In the genomic region with DNA sequence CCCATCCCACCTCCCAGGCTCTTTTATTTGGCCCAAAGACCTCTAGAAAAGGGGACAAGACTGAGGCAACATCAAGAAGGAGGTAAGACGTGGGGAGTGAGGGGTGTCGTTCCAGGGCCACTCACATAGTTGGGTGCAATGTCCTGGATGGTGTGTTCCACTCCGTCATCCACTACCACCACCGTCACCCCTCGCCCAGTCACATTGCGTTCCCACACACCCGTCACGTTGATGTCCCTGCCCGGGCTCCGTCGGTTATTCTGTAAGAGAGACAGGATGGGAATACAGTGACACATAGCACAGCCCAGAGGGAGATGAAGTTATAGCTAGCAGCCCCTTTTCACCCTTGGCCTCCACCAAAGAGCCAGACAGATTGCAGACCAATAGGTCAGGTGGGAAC, we compare ENCODE assay signal across 19 cellular contexts. TPM values are rescaled to one million over a fixed set of nuclear protein-coding genes. Genes with fewer than 3 reads are reported as not detected.
DNase-seq lines count a peak whose midpoint lies in the region; ATAC-seq and TF ChIP-seq lines count a peak whose summit lies in the region.
"Had no signal": no experiment of that assay in that cellular context is flagged by ENCODE, and none has a peak within 500 bp of the region (broad histone marks: within the 10 kb centered on the region; RNA-seq: fewer than 3 reads in every experiment).

No MANE protein-coding gene starts in this region.

- H3K27me3 ChIP-seq in A673 (replicated peaks; ENCODE audit: insufficient read depth, low read depth, low read length, poor library complexity) (no peaks in the 10 kb centered on the region), endodermal cell (ENCODE audit: control insufficient read depth, insufficient read depth, low read length, poor library complexity, severe bottlenecking) (no peaks in the 10 kb centered on the region)
- H3K27me3 ChIP-seq: breast epithelium, hepatocyte, MG63, spleen had no signal

- H3K36me3 ChIP-seq in A673 (ENCODE audit: insufficient read depth, low read length, poor library complexity, severe bottlenecking): peaks cover 3% of the 10 kb centered on the region
- H3K36me3 ChIP-seq in endodermal cell (ENCODE audit: control insufficient read depth, insufficient read depth, low read length): peaks cover 60% of the 10 kb centered on the region
- H3K36me3 ChIP-seq: breast epithelium had no signal

- H3K9me3 ChIP-seq in A673 (ENCODE audit: low read depth, low read length, poor library complexity, severe bottlenecking): no peaks in the 10 kb centered on the region
- H3K9me3 ChIP-seq in endodermal cell (ENCODE audit: control insufficient read depth, low read length): no peaks in the 10 kb centered on the region
- H3K9me3 ChIP-seq: breast epithelium, MG63, spleen had no signal

- no TSS peak for BruUV-seq in A673 (replicated peaks; lab: Mats Ljungman, UMichigan)

- H3K27ac Mint-ChIP-seq in activated naive CD4-positive, alpha-beta T cell treated with anti-CD3 and anti-CD28 coated beads, Interleukin-2, amount 50 U/mL, for 24 hours: peak overlapping the region; percentile 83
- H3K27ac Mint-ChIP-seq in activated T-helper 17 cell treated with anti-CD3 and anti-CD28 coated beads, Interleukin-2, amount 50 U/mL, for 72 hours: peak overlapping the region; percentile 98
- peak overlapping the region in 9 of 10 donors; percentile 66 to 93 (median 81) for H3K27ac Mint-ChIP-seq in naive thymus-derived CD8-positive, alpha-beta T cell
- H3K27ac Mint-ChIP-seq in endodermal cell: no peak overlapping the region

- no peaks in the 10 kb centered on the region for H3K27me3 Mint-ChIP-seq in activated naive CD4-positive, alpha-beta T cell treated with anti-CD3 and anti-CD28 coated beads, Interleukin-2, amount 50 U/mL, for 24 hours
- no peaks in the 10 kb centered on the region for H3K27me3 Mint-ChIP-seq in activated T-helper 17 cell treated with anti-CD3 and anti-CD28 coated beads, Interleukin-2, amount 50 U/mL, for 72 hours
- no peaks in the 10 kb centered on the region for H3K27me3 Mint-ChIP-seq in naive thymus-derived CD8-positive, alpha-beta T cell
- no peaks in the 10 kb centered on the region for H3K27me3 Mint-ChIP-seq in endodermal cell (ENCODE audit: insufficient read depth)

- H3K27ac ChIP-seq in A673 (ENCODE audit: low read depth, low read length, poor library complexity, severe bottlenecking) (no peak overlapping the region), endodermal cell (ENCODE audit: low read depth, low read length) (no peak overlapping the region)
- H3K27ac ChIP-seq: breast epithelium, epithelial cell of prostate, hepatocyte, spleen, VCaP had no signal

- H3K4me1 ChIP-seq in A673 (ENCODE audit: insufficient read depth, low read length, poor library complexity, severe bottlenecking) (peaks cover 11% of the 10 kb centered on the region), endodermal cell (ENCODE audit: control insufficient read depth, insufficient read depth, low read length) (peaks cover 6% of the 10 kb centered on the region)

- WGBS in endodermal cell (ENCODE audit: insufficient coverage in 1 of 2, insufficient read length in 1 of 2), 2 experiments: 96 to 97% methylated on average over 11 of the region's 11 CpGs

- ATAC-seq in activated T-helper 17 cell treated with anti-CD3 and anti-CD28 coated beads, Interleukin-2, amount 50 U/mL, for 72 hours (replicated peaks): no peak
- ATAC-seq in naive thymus-derived CD8-positive, alpha-beta T cell: no peak

- peaks cover 19% of the 10 kb centered on the region for H3K36me3 Mint-ChIP-seq in activated naive CD4-positive, alpha-beta T cell treated with anti-CD3 and anti-CD28 coated beads, Interleukin-2, amount 50 U/mL, for 24 hours
- peaks cover 90% of the 10 kb centered on the region for H3K36me3 Mint-ChIP-seq in activated T-helper 17 cell treated with anti-CD3 and anti-CD28 coated beads, Interleukin-2, amount 50 U/mL, for 72 hours (ENCODE audit: low read depth)
- peaks cover 0 to 70% (median 21%) of the 10 kb centered on the region in 3 donors for H3K36me3 Mint-ChIP-seq in naive thymus-derived CD8-positive, alpha-beta T cell
- H3K36me3 Mint-ChIP-seq in endodermal cell (ENCODE audit: low read depth): peaks cover 38% of the 10 kb centered on the region

- CTCF ChIA-PET in A673 (lab: Charles Lee): no interaction called here

- no peak overlapping the region for H3K4me3 ChIP-seq in A673 (ENCODE audit: low read depth, low read length, poor library complexity, severe bottlenecking)
- H3K4me3 ChIP-seq in endodermal cell (ENCODE audit: low read length): no peak overlapping the region
- H3K4me3 ChIP-seq: breast epithelium, hepatocyte, MG63, spleen had no signal

- H3K9ac ChIP-seq in endodermal cell (ENCODE audit: extremely low read depth, low read length, poor library complexity, severe bottlenecking): no peak overlapping the region

- peaks cover 37% of the 10 kb centered on the region for H3K4me1 Mint-ChIP-seq in activated naive CD4-positive, alpha-beta T cell treated with anti-CD3 and anti-CD28 coated beads, Interleukin-2, amount 50 U/mL, for 24 hours
- H3K4me1 Mint-ChIP-seq in activated T-helper 17 cell treated with anti-CD3 and anti-CD28 coated beads, Interleukin-2, amount 50 U/mL, for 72 hours: peaks cover 27% of the 10 kb centered on the region
- H3K4me1 Mint-ChIP-seq in naive thymus-derived CD8-positive, alpha-beta T cell: peaks cover 28 to 61% (median 43%) of the 10 kb centered on the region in 4 donors
- H3K4me1 Mint-ChIP-seq in endodermal cell: peaks cover 18% of the 10 kb centered on the region

- H3K4me3 Mint-ChIP-seq in activated naive CD4-positive, alpha-beta T cell treated with anti-CD3 and anti-CD28 coated beads, Interleukin-2, amount 50 U/mL, for 24 hours: peak overlapping the region; percentile 44
- peak overlapping the region; percentile 13 for H3K4me3 Mint-ChIP-seq in activated T-helper 17 cell treated with anti-CD3 and anti-CD28 coated beads, Interleukin-2, amount 50 U/mL, for 72 hours
- peak overlapping the region in 9 of 10 donors; percentile 32 to 95 (median 54) for H3K4me3 Mint-ChIP-seq in naive thymus-derived CD8-positive, alpha-beta T cell
- no peak overlapping the region for H3K4me3 Mint-ChIP-seq in endodermal cell

- intact Hi-C loops in A673 (cut with micrococcal nuclease; ENCODE audit: unreplicated experiment): loop anchor here (5.0 kb wide), 2 partner anchors 351 to 496 kb away; no protein-coding TSS in a partner anchor

- DNase-seq in activated naive CD4-positive, alpha-beta T cell (lab: John Stamatoyannopoulos, UW): no peak
- DNase-seq in naive thymus-derived CD8-positive, alpha-beta T cell: no peak
- DNase-seq in A673 (ENCODE audit: low spot score) (no peak), 8988T (no peak), endodermal cell (no peak)
- DNase-seq: foreskin fibroblast, IMR-90, MG63, NCI-H1436 treated with DMSO at 0.1 percent for 48 hours, NCI-H2171 treated with DMSO at 0.1 percent for 48 hours, NCI-H526 treated with DMSO at 0.1 percent for 48 hours, spleen, SW 1271 had no signal

- TF ChIP-seq CTCF in A673 (conservative IDR thresholded peaks at IDR 0.05; ENCODE audit: low read depth, low read length): no peak
- no peak for TF ChIP-seq CTCF in endodermal cell (conservative IDR thresholded peaks at IDR 0.05)

- H3K9me3 Mint-ChIP-seq in activated naive CD4-positive, alpha-beta T cell treated with anti-CD3 and anti-CD28 coated beads, Interleukin-2, amount 50 U/mL, for 24 hours: no peaks in the 10 kb centered on the region
- H3K9me3 Mint-ChIP-seq in activated T-helper 17 cell treated with anti-CD3 and anti-CD28 coated beads, Interleukin-2, amount 50 U/mL, for 72 hours: no peaks in the 10 kb centered on the region
- H3K9me3 Mint-ChIP-seq in naive thymus-derived CD8-positive, alpha-beta T cell: no peaks in the 10 kb centered on the region
- H3K9me3 Mint-ChIP-seq in endodermal cell: no peaks in the 10 kb centered on the region

- POLR2A ChIA-PET in naive thymus-derived CD8-positive, alpha-beta T cell (lab: Charles Lee): interaction anchor here (0.7 to 7.5 kb wide), 5 partner anchors 31 to 514 kb away, joined by 3 to 70 read pairs (median 5); a partner anchor contains a TSS
- POLR2A ChIA-PET in A673 (lab: Charles Lee; ENCODE audit: low non-redundant PET): no interaction called here

RNA-seq across cellular contexts. Expression of a gene that starts 3.8 kb away (rescaled TPM):
- 100 to 1,000 TPM; 101 to 106 TPM for total RNA-seq in activated T-helper 17 cell treated with anti-CD3 and anti-CD28 coated beads, Interleukin-2, amount 50 U/mL, for 72 hours
- 100 to 1,000 TPM; 277 to 296 TPM for total RNA-seq in naive thymus-derived CD8-positive, alpha-beta T cell
- 10 to 100 TPM; 32.6 to 60.6 (median 47.8) TPM for polyA plus RNA-seq in naive thymus-derived CD8-positive, alpha-beta T cell
- total RNA-seq in A673 (2021) (49.0 and 53.2 TPM in 2 replicates), endodermal cell (10 to 100 TPM; 56.5 to 58.6 TPM)
- 27.4 TPM for polyA plus RNA-seq in endodermal cell (2013, experiment 1 of 2)
- polyA plus RNA-seq in endodermal cell (2013, experiment 2 of 2): 21.1 TPM

RNA-seq across cellular contexts. Expression of a gene that starts 4.4 kb away (rescaled TPM):
- total RNA-seq in activated T-helper 17 cell treated with anti-CD3 and anti-CD28 coated beads, Interleukin-2, amount 50 U/mL, for 72 hours: 10 to 100 TPM; 15.3 to 18.6 TPM
- total RNA-seq in naive thymus-derived CD8-positive, alpha-beta T cell: 10 to 100 TPM; 28.8 to 30.3 TPM
- 10 to 100 TPM in 1 of 3 donors, 1 to 10 TPM in 2; 7.5 to 11.6 (median 9.3) TPM for polyA plus RNA-seq in naive thymus-derived CD8-positive, alpha-beta T cell
- total RNA-seq in A673 (2021): 37.8 and 50.3 TPM in 2 replicates
- total RNA-seq in endodermal cell: 10 to 100 TPM; 46.4 to 51.1 TPM
- polyA plus RNA-seq in endodermal cell (2013, experiment 1 of 2): 35.7 TPM
- 37.2 TPM for polyA plus RNA-seq in endodermal cell (2013, experiment 2 of 2)

RNA-seq across cellular contexts. Expression of a gene that starts 28.9 kb away (rescaled TPM):
- total RNA-seq in activated T-helper 17 cell treated with anti-CD3 and anti-CD28 coated beads, Interleukin-2, amount 50 U/mL, for 72 hours: 1 to 10 TPM; 5.1 to 9.6 TPM
- 10 to 100 TPM; 12.1 to 14.4 TPM for total RNA-seq in naive thymus-derived CD8-positive, alpha-beta T cell
- polyA plus RNA-seq in naive thymus-derived CD8-positive, alpha-beta T cell: under 1 TPM; 0.13 to 0.51 (median 0.21) TPM
- total RNA-seq in A673 (2021) (19.4 and 27.2 TPM in 2 replicates), endodermal cell (100 to 1,000 TPM; 228 to 412 TPM)
- 375 TPM for polyA plus RNA-seq in endodermal cell (2013, experiment 1 of 2)
- polyA plus RNA-seq in endodermal cell (2013, experiment 2 of 2): 542 TPM

RNA-seq across cellular contexts. Expression of a gene that starts 49.5 kb away (rescaled TPM):
- total RNA-seq in activated T-helper 17 cell treated with anti-CD3 and anti-CD28 coated beads, Interleukin-2, amount 50 U/mL, for 72 hours: 10 to 100 TPM; 25.0 to 43.9 TPM
- total RNA-seq in naive thymus-derived CD8-positive, alpha-beta T cell: 10 to 100 TPM; 48.0 to 63.0 TPM
- polyA plus RNA-seq in naive thymus-derived CD8-positive, alpha-beta T cell: 1 to 10 TPM; 2.3 to 3.1 (median 2.3) TPM
- total RNA-seq in A673 (2021) (33.5 and 43.6 TPM in 2 replicates), endodermal cell (10 to 100 TPM; 39.3 to 43.0 TPM)
- polyA plus RNA-seq in endodermal cell (2013, experiment 1 of 2): 23.7 TPM
- 21.9 TPM for polyA plus RNA-seq in endodermal cell (2013, experiment 2 of 2)
